Comparison of ENCODE assay signal across 25 cellular contexts in genomic region chr11:125768256-125769046, GRCh38. TPM values are rescaled to one million over a fixed set of nuclear protein-coding genes. Genes with fewer than 3 reads are reported as not detected.
DNase-seq lines count a peak whose midpoint lies in the region; ATAC-seq and TF ChIP-seq lines count a peak whose summit lies in the region.
"Had no signal": no experiment of that assay in that cellular context is flagged by ENCODE, and none has a peak within 500 bp of the region (broad histone marks: within the 10 kb centered on the region; RNA-seq: fewer than 3 reads in every experiment).

No MANE protein-coding gene starts in this region.

- TF ChIP-seq POLR2A in IMR-90 (IDR thresholded peaks at IDR 0.05; ENCODE audit: low read depth, low read length) (no peak), thyroid gland (IDR thresholded peaks at IDR 0.05) (no peak), body of pancreas (IDR thresholded peaks at IDR 0.05) (no peak)

- H3K4me3 ChIP-seq in IMR-90 (ENCODE audit: insufficient read depth, low read depth, low read length) (no peak overlapping the region), left lung (no peak overlapping the region), thyroid gland (replicated peaks in 1 of 3) (no peak overlapping the region), body of pancreas (no peak overlapping the region)
- H3K4me3 ChIP-seq: GM23248, Peyer's patch had no signal

- in situ Hi-C loops in IMR-90 (cut with MboI; ENCODE audit: low sequenced_read_pairs) = no loop called here

- H4K91ac ChIP-seq in IMR-90 (ENCODE audit: insufficient read depth, low read depth, low read length) = no peak overlapping the region

- dilution Hi-C loops in IMR-90 (cut with HindIII; ENCODE audit: low sequenced_read_pairs, unreplicated experiment) = no loop called here

- no peak overlapping the region for H2BK15ac ChIP-seq in IMR-90 (ENCODE audit: low read depth, low read length)

- TF ChIP-seq RAD21 in IMR-90 (IDR thresholded peaks at IDR 0.05; ENCODE audit: low read length) = no peak

- H4K8ac ChIP-seq in IMR-90 (ENCODE audit: low read depth in 2 of 2, low read length in 2 of 2) = no peak overlapping the region

- H3K4me2 ChIP-seq in IMR-90 (ENCODE audit: low read depth, low read length) = no peak overlapping the region
- H3K4me2 ChIP-seq: KMS-11 had no signal

- H3K9me3 ChIP-seq in IMR-90 (ENCODE audit: control insufficient read depth, insufficient read depth, low read length) (no peaks in the 10 kb centered on the region), left lung (no peaks in the 10 kb centered on the region), thyroid gland (no peaks in the 10 kb centered on the region), body of pancreas (no peaks in the 10 kb centered on the region)
- H3K9me3 ChIP-seq: BE2C, Peyer's patch had no signal

- no peak for ATAC-seq in IMR-90 (ENCODE audit: low read depth)
- peak; percentile 54 for ATAC-seq in activated T-helper 17 cell treated with anti-CD3 and anti-CD28 coated beads, Interleukin-2, amount 50 U/mL, for 72 hours (replicated peaks)
- ATAC-seq in left lung = peak; percentile 62
- no peak for ATAC-seq in body of pancreas
- no peak for ATAC-seq in HG02852 (IDR thresholded peaks at IDR 0.05; ENCODE audit: unreplicated experiment)
- ATAC-seq in HG03442 (IDR thresholded peaks at IDR 0.05; ENCODE audit: unreplicated experiment) = no peak

- TF ChIP-seq CTCF in IMR-90 (conservative IDR thresholded peaks at IDR 0.05; ENCODE audit: low read depth, low read length) (no peak), left lung (IDR thresholded peaks at IDR 0.05) (no peak), thyroid gland (IDR thresholded peaks at IDR 0.05) (no peak), body of pancreas (IDR thresholded peaks at IDR 0.05) (no peak)

- H3K36me3 ChIP-seq in IMR-90 (ENCODE audit: control insufficient read depth, insufficient read depth, low read length) (no peaks in the 10 kb centered on the region), left lung (no peaks in the 10 kb centered on the region), thyroid gland (no peaks in the 10 kb centered on the region), body of pancreas (replicated peaks in 1 of 2; ENCODE audit: insufficient read depth in 1 of 2, low read depth in 2 of 2) (no peaks in the 10 kb centered on the region)
- H3K36me3 ChIP-seq: BE2C, Peyer's patch had no signal

- H3K4me1 Mint-ChIP-seq in activated T-helper 17 cell treated with anti-CD3 and anti-CD28 coated beads, Interleukin-2, amount 50 U/mL, for 72 hours = peaks cover 24% of the 10 kb centered on the region

- H3K56ac ChIP-seq in IMR-90 (ENCODE audit: extremely low read depth, insufficient read depth, low read length) = no peak overlapping the region

- no peak overlapping the region for H3K27ac ChIP-seq in IMR-90 (ENCODE audit: insufficient read depth, low read length)
- H3K27ac ChIP-seq in left lung = no peak overlapping the region
- H3K27ac ChIP-seq in thyroid gland = peak overlapping the region in 1 of 3 donors; percentile 17
- no peak overlapping the region for H3K27ac ChIP-seq in body of pancreas
- H3K27ac ChIP-seq: GM23248, KMS-11, Peyer's patch had no signal

- WGBS in IMR-90 (ENCODE audit: extremely low coverage in 2 of 2, insufficient read length in 1 of 2), 2 experiments = 0% methylated on average over 2 of the region's 11 CpGs; no CpG with 5 or more reads in 1 of the 2 experiments
- 22 to 35% methylated on average over 11 of the region's 11 CpGs for WGBS in thyroid gland, 2 donors
- 37 to 45% methylated on average over 11 of the region's 11 CpGs for WGBS in body of pancreas, 2 donors

- H2AFZ ChIP-seq in IMR-90 (replicated peaks; ENCODE audit: low read length, poor library complexity) = no peak overlapping the region
- H2AFZ ChIP-seq: GM23248 had no signal

- H3K14ac ChIP-seq in IMR-90 (replicated peaks; ENCODE audit: low read depth, low read length) = no peak overlapping the region

- H3K9me3 Mint-ChIP-seq in activated T-helper 17 cell treated with anti-CD3 and anti-CD28 coated beads, Interleukin-2, amount 50 U/mL, for 72 hours = no peaks in the 10 kb centered on the region
- H3K9me3 Mint-ChIP-seq: CD4-positive, alpha-beta T cell; H9; HFFc6 had no signal

- no peak overlapping the region for H2AK9ac ChIP-seq in IMR-90 (replicated peaks; ENCODE audit: low read depth, low read length, poor library complexity)

- CTCF ChIA-PET in IMR-90 (lab: Yijun Ruan, JAX) = no interaction called here

- H3K27ac Mint-ChIP-seq in activated T-helper 17 cell treated with anti-CD3 and anti-CD28 coated beads, Interleukin-2, amount 50 U/mL, for 72 hours = peak overlapping the region; percentile 51
- H3K27ac Mint-ChIP-seq: CD4-positive, alpha-beta T cell; H9; HFFc6 had no signal

- no peak overlapping the region for H4K5ac ChIP-seq in IMR-90 (ENCODE audit: low read depth, low read length)

- peaks cover 2% of the 10 kb centered on the region; the same call in 1 of the 2 replicates for H3K27me3 ChIP-seq in IMR-90 (ENCODE audit: control insufficient read depth, insufficient read depth, low read length)
- H3K27me3 ChIP-seq in left lung = peaks cover 0 to 6% of the 10 kb centered on the region in 2 donors
- no peaks in the 10 kb centered on the region for H3K27me3 ChIP-seq in thyroid gland
- H3K27me3 ChIP-seq in body of pancreas = no peaks in the 10 kb centered on the region
- H3K27me3 ChIP-seq: Peyer's patch had no signal

- no peak overlapping the region for H2BK5ac ChIP-seq in IMR-90 (ENCODE audit: low read depth, low read length, poor library complexity, severe bottlenecking)

- H3K9me1 ChIP-seq in IMR-90 (ENCODE audit: insufficient read depth, low read length) = no peaks in the 10 kb centered on the region

- intact Hi-C loops in IMR-90 (cut with micrococcal nuclease) (no loop called here), left lung (cut with DNase I) (no loop called here), thyroid gland (cut with DNase I) (no loop called here), body of pancreas (cut with DNase I) (no loop called here)

- no peak overlapping the region for H3K18ac ChIP-seq in IMR-90 (ENCODE audit: low read depth, low read length)

- peak overlapping the region; percentile 28 for H3K4me3 Mint-ChIP-seq in activated T-helper 17 cell treated with anti-CD3 and anti-CD28 coated beads, Interleukin-2, amount 50 U/mL, for 72 hours
- H3K4me3 Mint-ChIP-seq: CD4-positive, alpha-beta T cell; H9; HFFc6 had no signal

- POLR2A ChIA-PET in IMR-90 (lab: Charles Lee; ENCODE audit: unreplicated experiment) = no interaction called here

- H3K9ac ChIP-seq in IMR-90 (ENCODE audit: low read depth, low read length) = no peak overlapping the region
- H3K9ac ChIP-seq: GM23248, KMS-11 had no signal

- H3K36me3 Mint-ChIP-seq in activated T-helper 17 cell treated with anti-CD3 and anti-CD28 coated beads, Interleukin-2, amount 50 U/mL, for 72 hours (ENCODE audit: low read depth) = no peaks in the 10 kb centered on the region

- no peaks in the 10 kb centered on the region for H3K4me1 ChIP-seq in IMR-90 (ENCODE audit: control insufficient read depth, insufficient read depth, low read length)
- H3K4me1 ChIP-seq in left lung = peaks cover 0 to 6% of the 10 kb centered on the region in 2 donors
- H3K4me1 ChIP-seq in thyroid gland = peaks cover 22 to 39% of the 10 kb centered on the region in 2 donors
- H3K4me1 ChIP-seq in body of pancreas = no peaks in the 10 kb centered on the region
- H3K4me1 ChIP-seq: BE2C, Peyer's patch had no signal

- no peak overlapping the region for H2AK5ac ChIP-seq in IMR-90 (ENCODE audit: low read depth, low read length)

- no peaks in the 10 kb centered on the region for H3K27me3 Mint-ChIP-seq in activated T-helper 17 cell treated with anti-CD3 and anti-CD28 coated beads, Interleukin-2, amount 50 U/mL, for 72 hours

- BruUV-seq in IMR-90 (replicated peaks; lab: Mats Ljungman, UMichigan) = no TSS peak

- no peaks in the 10 kb centered on the region for H3K79me1 ChIP-seq in IMR-90 (ENCODE audit: low read depth in 1 of 2, low read length in 2 of 2)

- no peak overlapping the region for H2BK20ac ChIP-seq in IMR-90 (ENCODE audit: low read depth, low read length)

- DNase-seq in IMR-90 (no peak), left lung (peak in 1 of 2 donors; percentile 34), thyroid gland (peak; percentile 42 to 66), body of pancreas (no peak)
- DNase-seq: BE2C; CD4-positive, alpha-beta T cell; COR-L47; DMS 273 treated with DMSO at 0.1 percent for 48 hours; DMS79 treated with DMSO at 0.1 percent for 48 hours; GM23248; H9; HFFc6; NCI-H1092 treated with DMSO at 0.1 percent for 48 hours; NCI-H146; NCI-H2029 treated with DMSO at 0.1 percent for 48 hours; NCI-H2171; NCI-H446; NCI-H526; Peyer's patch had no signal

- H4K20me1 ChIP-seq in IMR-90 (ENCODE audit: insufficient read depth, low read length) = no peaks in the 10 kb centered on the region

- no peak overlapping the region for H2BK120ac ChIP-seq in IMR-90 (ENCODE audit: low read depth, low read length)

- no peak overlapping the region for H3K23ac ChIP-seq in IMR-90 (ENCODE audit: low read depth, low read length)

- no peak overlapping the region for H3K4ac ChIP-seq in IMR-90 (ENCODE audit: low read depth, low read length)

TF ChIP-seq in IMR-90, 13 proteins besides CTCF, POLR2A, EP300 and RAD21 (continues in another document):
- TF ChIP-seq MXI1 (IDR thresholded peaks at IDR 0.05; ENCODE audit: borderline replicate concordance, low read depth, low read length) (no peak), RCOR1 (IDR thresholded peaks at IDR 0.05; ENCODE audit: insufficient replicate concordance, low read length) (no peak), SMC3 (IDR thresholded peaks at IDR 0.05; ENCODE audit: low read depth, low read length) (no peak)

RNA-seq across cellular contexts. Expression of gene PATE2, which starts 10.2 kb away (rescaled TPM):
- total RNA-seq in IMR-90 (2012; rRNA removed) (under 0.01 TPM in 1 of 2 replicates, not detected in the other), left lung (not detected), thyroid gland (not detected), body of pancreas (not detected)
- not detected in 2 replicates for polyA plus RNA-seq in IMR-90 (2012; rRNA removed)
- not detected in 2 replicates for polyA plus RNA-seq in IMR-90 (2012; cell fraction: cytosol; rRNA removed)
- polyA plus RNA-seq in IMR-90 (2012; cell fraction: nucleus; rRNA removed; ENCODE audit: low replicate concordance) = not detected in 2 replicates
- total RNA-seq in activated T-helper 17 cell treated with anti-CD3 and anti-CD28 coated beads, Interleukin-2, amount 50 U/mL, for 72 hours = not detected
- total RNA-seq: A673; CD4-positive, alpha-beta T cell; GM23248; Peyer's patch had no signal
- polyA plus RNA-seq: GM23248 had no signal

RNA-seq across cellular contexts. Expression of gene PATE3, which starts 19.5 kb away (rescaled TPM):
- total RNA-seq in IMR-90 (2012; rRNA removed) = not detected in 2 replicates
- polyA plus RNA-seq in IMR-90 (2012; rRNA removed) = not detected in 2 replicates
- not detected in 2 replicates for polyA plus RNA-seq in IMR-90 (2012; cell fraction: cytosol; rRNA removed)
- polyA plus RNA-seq in IMR-90 (2012; cell fraction: nucleus; rRNA removed; ENCODE audit: low replicate concordance) = not detected in 2 replicates
- total RNA-seq in activated T-helper 17 cell treated with anti-CD3 and anti-CD28 coated beads, Interleukin-2, amount 50 U/mL, for 72 hours = not detected
- not detected for total RNA-seq in left lung
- total RNA-seq in thyroid gland = not detected
- total RNA-seq in body of pancreas = not detected
- total RNA-seq: A673; CD4-positive, alpha-beta T cell; GM23248; H9; HFFc6; OCI-LY7; Peyer's patch had no signal
- polyA plus RNA-seq: GM23248 had no signal

RNA-seq across cellular contexts. Expression of gene PATE1, which starts 22.4 kb away (rescaled TPM):
- total RNA-seq in IMR-90 (2012; rRNA removed) (not detected in 2 replicates), left lung (not detected), thyroid gland (not detected), body of pancreas (not detected)
- polyA plus RNA-seq in IMR-90 (2012; rRNA removed) = not detected in 2 replicates
- polyA plus RNA-seq in IMR-90 (2012; cell fraction: cytosol; rRNA removed) = not detected in 2 replicates
- not detected in 2 replicates for polyA plus RNA-seq in IMR-90 (2012; cell fraction: nucleus; rRNA removed; ENCODE audit: low replicate concordance)
- total RNA-seq in activated T-helper 17 cell treated with anti-CD3 and anti-CD28 coated beads, Interleukin-2, amount 50 U/mL, for 72 hours = not detected
- total RNA-seq: A673; CD4-positive, alpha-beta T cell; GM23248; H9; HFFc6; OCI-LY7; Peyer's patch had no signal
- polyA plus RNA-seq: GM23248 had no signal

Comparison
In these comparisons a context has a peak if more than half of its experiments do, and no peak if none do; other contexts are left out.
1. ATAC-seq: peak in activated T-helper 17 cell treated with anti-CD3 and anti-CD28 coated beads, Interleukin-2, amount 50 U/mL, for 72 hours (single experiment) and left lung (single experiment); none in IMR-90 (single experiment), body of pancreas (single experiment), HG02852 (single experiment) and HG03442 (single experiment).
2. DNase-seq: peak in thyroid gland (2 of 2); none in IMR-90 (single experiment) and body of pancreas (0 of 4).